Comparison of ENCODE assay signal across 1 cellular context in the genomic region with DNA sequence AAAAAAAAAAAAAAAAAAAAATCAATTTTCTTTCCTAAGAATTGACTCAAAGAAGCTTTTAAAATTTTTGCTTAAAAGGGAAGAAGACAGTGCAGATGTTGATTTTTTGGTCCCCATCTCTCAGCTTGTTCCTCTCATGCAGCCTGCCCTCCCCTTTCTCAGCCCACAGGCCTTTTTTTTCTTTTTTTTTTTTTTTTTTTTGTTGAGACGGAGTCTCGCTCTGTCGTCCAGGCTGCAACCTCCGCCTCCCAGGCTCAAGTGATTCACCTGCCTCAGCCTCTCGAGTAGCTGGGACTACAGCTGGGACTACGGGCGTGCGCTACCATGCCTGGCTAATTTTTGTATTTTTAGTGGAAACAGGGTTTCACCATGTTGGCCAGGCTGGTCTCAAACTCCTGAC.
TF ChIP-seq lines count a peak whose summit lies in the region.

No MANE protein-coding gene starts in this region.

TF ChIP-seq in HEK293, 187 proteins besides CTCF, POLR2A, EP300 and RAD21 (continued from another document):
- TF ChIP-seq ZNF362 (tag by site-specific recombination; IDR thresholded peaks at IDR 0.05) (peak; percentile 86), ZNF133 (tag by site-specific recombination; IDR thresholded peaks at IDR 0.05) (no peak)
